ENCODE assay signal across 13 cellular contexts in the genomic region with DNA sequence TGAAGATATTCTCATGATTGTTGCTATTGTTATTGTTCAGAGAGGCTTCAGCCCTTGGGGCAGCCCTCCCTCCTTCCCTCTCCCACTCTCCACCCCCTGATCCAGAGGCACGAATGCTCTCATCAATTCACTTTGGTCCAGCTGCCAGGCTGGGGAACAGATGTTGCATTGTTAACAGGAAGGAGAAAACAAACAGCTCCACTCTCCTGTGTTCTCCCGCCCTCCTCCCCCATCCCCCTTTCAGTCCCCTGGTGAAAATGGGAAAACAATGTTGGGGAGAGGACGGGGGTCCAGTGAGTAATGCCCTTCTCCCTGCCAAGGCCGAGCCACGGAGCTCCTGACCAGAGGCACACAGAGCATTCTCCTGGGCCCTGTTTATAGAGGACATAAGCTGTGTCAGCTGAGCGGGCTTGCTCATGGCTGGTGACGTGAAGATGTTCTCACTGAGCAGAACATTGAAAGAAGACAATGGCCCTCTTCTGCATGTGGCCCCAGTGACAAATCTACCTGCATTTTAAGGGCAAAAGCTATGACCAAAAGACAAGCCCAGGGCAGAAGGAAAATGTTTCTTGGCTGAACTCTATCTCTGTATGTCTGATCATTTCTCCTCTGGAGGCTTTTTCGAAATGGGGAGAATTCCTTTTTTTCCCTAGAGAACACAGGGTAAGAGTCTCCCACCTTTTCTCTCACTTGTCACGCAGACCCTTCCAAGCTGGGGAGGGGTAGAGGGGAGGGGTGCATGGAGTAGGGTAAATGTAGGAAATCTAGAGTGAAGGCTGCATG.
DNase-seq lines count a peak whose midpoint lies in the region; ATAC-seq and TF ChIP-seq lines count a peak whose summit lies in the region.
"Had no signal": no experiment of that assay in that cellular context is flagged by ENCODE, and none has a peak within 500 bp of the region (broad histone marks: within the 10 kb centered on the region; RNA-seq: fewer than 3 reads in every experiment).

No MANE protein-coding gene starts in this region.

- no peaks in the 10 kb centered on the region for H3K36me3 Mint-ChIP-seq in neural progenitor cell
- H3K36me3 Mint-ChIP-seq: activated naive CD4-positive, alpha-beta T cell treated with anti-CD3 and anti-CD28 coated beads, Interleukin-2, amount 50 U/mL, for 72 hours; memory B cell had no signal

- no peak overlapping the region for H2AFZ ChIP-seq in neural progenitor cell (replicated peaks)

- no peak overlapping the region for H3K9ac ChIP-seq in neural progenitor cell

- H3K36me3 ChIP-seq in esophagus (ENCODE audit: control insufficient read depth in 2 of 2, insufficient read depth in 2 of 2, low read length in 1 of 2): no peaks in the 10 kb centered on the region
- no peaks in the 10 kb centered on the region for H3K36me3 ChIP-seq in neural progenitor cell
- H3K36me3 ChIP-seq: tibial artery had no signal

- peak overlapping the region; percentile 34 to 51 for H3K27ac ChIP-seq in esophagus (ENCODE audit: low read depth in 2 of 2, low read length in 1 of 2)
- H3K27ac ChIP-seq in neural progenitor cell: peak overlapping the region; percentile 58
- H3K27ac ChIP-seq: tibial artery had no signal

- peaks cover 18% of the 10 kb centered on the region for H3F3A ChIP-seq in neural progenitor cell (ENCODE audit: low read depth)

- H3K27me3 ChIP-seq in esophagus (ENCODE audit: control insufficient read depth in 1 of 2, insufficient read depth in 2 of 2, low read length in 2 of 2) (no peaks in the 10 kb centered on the region), neural progenitor cell (no peaks in the 10 kb centered on the region)
- H3K27me3 ChIP-seq: tibial artery had no signal

- ATAC-seq in GM21825 (IDR thresholded peaks at IDR 0.05; ENCODE audit: unreplicated experiment): no peak
- ATAC-seq: activated naive CD4-positive, alpha-beta T cell treated with anti-CD3 and anti-CD28 coated beads, Interleukin-2, amount 50 U/mL, for 72 hours; HCT116 had no signal

- H3K4me3 ChIP-seq in esophagus (ENCODE audit: low read depth in 1 of 2, low read length in 2 of 2) (no peak overlapping the region), neural progenitor cell (peak overlapping the region; percentile 15)
- H3K4me3 ChIP-seq: tibial artery had no signal

- H3K4me2 ChIP-seq in neural progenitor cell: peak overlapping the region; percentile 80

- H3K9me3 Mint-ChIP-seq in neural progenitor cell: no peaks in the 10 kb centered on the region
- H3K9me3 Mint-ChIP-seq: activated B cell treated with CpG ODN at 0.5 μM for 24 hours; activated naive CD4-positive, alpha-beta T cell treated with anti-CD3 and anti-CD28 coated beads, Interleukin-2, amount 50 U/mL, for 72 hours; memory B cell had no signal

- peaks cover 8% of the 10 kb centered on the region for H3K27me3 Mint-ChIP-seq in neural progenitor cell (ENCODE audit: insufficient read depth, low read depth)

- H3K4me3 Mint-ChIP-seq in neural progenitor cell: no peak overlapping the region
- H3K4me3 Mint-ChIP-seq: activated B cell treated with CpG ODN at 0.5 μM for 24 hours, memory B cell had no signal

- no peaks in the 10 kb centered on the region for H4K20me1 ChIP-seq in neural progenitor cell (ENCODE audit: low read depth)

- no peaks in the 10 kb centered on the region for H3K79me2 ChIP-seq in neural progenitor cell (ENCODE audit: low read depth)

- H3K9me3 ChIP-seq in esophagus (ENCODE audit: control insufficient read depth in 2 of 2, insufficient read depth in 1 of 2, low read depth in 1 of 2, low read length in 1 of 2) (no peaks in the 10 kb centered on the region), neural progenitor cell (ENCODE audit: low read depth) (no peaks in the 10 kb centered on the region)
- H3K9me3 ChIP-seq: tibial artery had no signal

- 68% methylated on average over 9 of the region's 9 CpGs for WGBS in esophagus, 2 donors

- peaks cover 5% of the 10 kb centered on the region for H3K4me1 Mint-ChIP-seq in neural progenitor cell
- H3K4me1 Mint-ChIP-seq: activated B cell treated with CpG ODN at 0.5 μM for 24 hours had no signal

- TF ChIP-seq CTCF in neural progenitor cell (IDR thresholded peaks at IDR 0.05): no peak

- H3K27ac Mint-ChIP-seq in neural progenitor cell: no peak overlapping the region
- H3K27ac Mint-ChIP-seq: activated B cell treated with CpG ODN at 0.5 μM for 24 hours; activated naive CD4-positive, alpha-beta T cell treated with anti-CD3 and anti-CD28 coated beads, Interleukin-2, amount 50 U/mL, for 72 hours; memory B cell had no signal

- no peaks in the 10 kb centered on the region for H3K4me1 ChIP-seq in esophagus (ENCODE audit: control insufficient read depth in 2 of 2, insufficient read depth in 2 of 2, low read length in 1 of 2)
- H3K4me1 ChIP-seq in neural progenitor cell: peaks cover 32% of the 10 kb centered on the region
- H3K4me1 ChIP-seq: tibial artery had no signal

- DNase-seq in D341Med (ENCODE audit: low spot score) (peak; percentile 48), NCI-H345 treated with DMSO at 0.1 percent for 48 hours (lab: John Stamatoyannopoulos, UW; ENCODE audit: unreplicated experiment) (peak; percentile 71), neural progenitor cell (ENCODE audit: low spot score) (peak; percentile 88), A172 (ENCODE audit: low spot score) (no peak), MV-4-11 (lab: John Stamatoyannopoulos, UW) (no peak)
- DNase-seq in stimulated activated CD4-positive, alpha-beta T cell treated with anti-CD3 and anti-CD28 coated beads, Interleukin-1b, Interleukin-23, amount 100 ng/mL, for 48 hours: no peak
- DNase-seq: activated B cell treated with CpG ODN at 0.5 μM for 24 hours, tibial artery had no signal

Comparison
In these comparisons a context has a peak if more than half of its experiments do, and no peak if none do; other contexts are left out.
1. DNase-seq: peak in D341Med (single experiment), NCI-H345 treated with DMSO at 0.1 percent for 48 hours (single experiment) and neural progenitor cell (single experiment); none in stimulated activated CD4-positive, alpha-beta T cell treated with anti-CD3 and anti-CD28 coated beads, Interleukin-1b, Interleukin-23, amount 100 ng/mL, for 48 hours (single experiment), A172 (single experiment) and MV-4-11 (single experiment).